21 cellular contexts compared by ENCODE assay signal in genomic region chr10:44377651-44378310, GRCh38. TPM values are rescaled to one million over a fixed set of nuclear protein-coding genes. Genes with fewer than 3 reads are reported as not detected.
"Had no signal": no experiment of that assay in that cellular context is flagged by ENCODE, and none has a peak within 500 bp of the region (broad histone marks: within the 10 kb centered on the region; RNA-seq: fewer than 3 reads in every experiment).

No MANE protein-coding gene starts in this region.

- H3K4me1 ChIP-seq: left lung, lower lobe of right lung had no signal

- H3K9me3 ChIP-seq: left lung, lower lobe of right lung, neutrophil, pancreas, stomach, thyroid gland had no signal

- H3K27me3 ChIP-seq: pancreas, thyroid gland had no signal

- H3K4me3 ChIP-seq: dorsolateral prefrontal cortex, left lung, lower lobe of right lung, pancreas, smooth muscle cell, stomach, thyroid gland had no signal

- DNase-seq: cerebellar nuclear complex; effector CD4-positive, alpha-beta T cell; hypothalamus; lower lobe of right lung; natural killer cell; stimulated activated CD4-positive, alpha-beta T cell treated with anti-CD3 and anti-CD28 coated beads, Interleukin-2, amount 100 ng/mL, for 24 hours; stimulated activated CD4-positive, alpha-beta T cell treated with anti-CD3 and anti-CD28 coated beads, Interleukin-4, amount 100 ng/mL, for 24 hours; stimulated activated naive CD4-positive, alpha-beta T cell treated with Interleukin-2 at 50 U/mL for 16 hours; stomach; trophoblast cell had no signal

- H3K36me3 ChIP-seq: left lung, neutrophil, thyroid gland had no signal

- FAIRE-seq: colon, frontal cortex, keratinocyte, pancreas had no signal

- ATAC-seq: left lung; lower lobe of right lung; natural killer cell; pancreas; sciatic nerve; stimulated activated effector memory CD8-positive, alpha-beta T cell treated with anti-CD3 and anti-CD28 coated beads, Interleukin-12 subunit alpha, Interleukin-12 subunit beta, amount 100 ng/mL, for 72 hours had no signal

- H3K27ac ChIP-seq: dorsolateral prefrontal cortex, left lung, lower lobe of right lung, neutrophil, pancreas, stomach, thyroid gland had no signal

RNA-seq across cellular contexts. Expression of gene CXCL12, which starts 7.1 kb away (rescaled TPM):
- total RNA-seq: natural killer cell had no signal
- polyA plus RNA-seq: keratinocyte had no signal
